ENCODE assay signal across 1 cellular context in the genomic region with DNA sequence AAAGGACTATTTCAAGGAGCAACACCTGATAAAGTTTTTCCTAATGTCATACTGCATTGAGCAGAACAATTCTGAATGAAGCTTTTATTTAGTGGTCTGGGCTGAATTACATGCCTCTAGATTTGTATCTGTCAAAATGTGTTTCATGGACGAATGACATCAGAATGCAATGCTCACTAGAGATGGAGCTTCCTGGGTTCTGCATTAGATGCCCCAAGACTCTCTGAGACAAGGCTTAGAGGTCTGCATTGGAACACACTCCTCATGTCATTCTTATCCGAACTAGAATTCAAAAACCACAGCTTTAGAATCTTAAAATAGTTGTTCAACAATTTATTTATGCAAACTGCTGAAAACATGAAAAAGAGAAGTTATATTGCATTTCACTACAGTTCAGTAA.
TF ChIP-seq lines count a peak whose summit lies in the region.

No MANE protein-coding gene starts in this region.

TF ChIP-seq in K562, 482 proteins besides CTCF, POLR2A, EP300 and RAD21:
- TF ChIP-seq, protein P1, sequence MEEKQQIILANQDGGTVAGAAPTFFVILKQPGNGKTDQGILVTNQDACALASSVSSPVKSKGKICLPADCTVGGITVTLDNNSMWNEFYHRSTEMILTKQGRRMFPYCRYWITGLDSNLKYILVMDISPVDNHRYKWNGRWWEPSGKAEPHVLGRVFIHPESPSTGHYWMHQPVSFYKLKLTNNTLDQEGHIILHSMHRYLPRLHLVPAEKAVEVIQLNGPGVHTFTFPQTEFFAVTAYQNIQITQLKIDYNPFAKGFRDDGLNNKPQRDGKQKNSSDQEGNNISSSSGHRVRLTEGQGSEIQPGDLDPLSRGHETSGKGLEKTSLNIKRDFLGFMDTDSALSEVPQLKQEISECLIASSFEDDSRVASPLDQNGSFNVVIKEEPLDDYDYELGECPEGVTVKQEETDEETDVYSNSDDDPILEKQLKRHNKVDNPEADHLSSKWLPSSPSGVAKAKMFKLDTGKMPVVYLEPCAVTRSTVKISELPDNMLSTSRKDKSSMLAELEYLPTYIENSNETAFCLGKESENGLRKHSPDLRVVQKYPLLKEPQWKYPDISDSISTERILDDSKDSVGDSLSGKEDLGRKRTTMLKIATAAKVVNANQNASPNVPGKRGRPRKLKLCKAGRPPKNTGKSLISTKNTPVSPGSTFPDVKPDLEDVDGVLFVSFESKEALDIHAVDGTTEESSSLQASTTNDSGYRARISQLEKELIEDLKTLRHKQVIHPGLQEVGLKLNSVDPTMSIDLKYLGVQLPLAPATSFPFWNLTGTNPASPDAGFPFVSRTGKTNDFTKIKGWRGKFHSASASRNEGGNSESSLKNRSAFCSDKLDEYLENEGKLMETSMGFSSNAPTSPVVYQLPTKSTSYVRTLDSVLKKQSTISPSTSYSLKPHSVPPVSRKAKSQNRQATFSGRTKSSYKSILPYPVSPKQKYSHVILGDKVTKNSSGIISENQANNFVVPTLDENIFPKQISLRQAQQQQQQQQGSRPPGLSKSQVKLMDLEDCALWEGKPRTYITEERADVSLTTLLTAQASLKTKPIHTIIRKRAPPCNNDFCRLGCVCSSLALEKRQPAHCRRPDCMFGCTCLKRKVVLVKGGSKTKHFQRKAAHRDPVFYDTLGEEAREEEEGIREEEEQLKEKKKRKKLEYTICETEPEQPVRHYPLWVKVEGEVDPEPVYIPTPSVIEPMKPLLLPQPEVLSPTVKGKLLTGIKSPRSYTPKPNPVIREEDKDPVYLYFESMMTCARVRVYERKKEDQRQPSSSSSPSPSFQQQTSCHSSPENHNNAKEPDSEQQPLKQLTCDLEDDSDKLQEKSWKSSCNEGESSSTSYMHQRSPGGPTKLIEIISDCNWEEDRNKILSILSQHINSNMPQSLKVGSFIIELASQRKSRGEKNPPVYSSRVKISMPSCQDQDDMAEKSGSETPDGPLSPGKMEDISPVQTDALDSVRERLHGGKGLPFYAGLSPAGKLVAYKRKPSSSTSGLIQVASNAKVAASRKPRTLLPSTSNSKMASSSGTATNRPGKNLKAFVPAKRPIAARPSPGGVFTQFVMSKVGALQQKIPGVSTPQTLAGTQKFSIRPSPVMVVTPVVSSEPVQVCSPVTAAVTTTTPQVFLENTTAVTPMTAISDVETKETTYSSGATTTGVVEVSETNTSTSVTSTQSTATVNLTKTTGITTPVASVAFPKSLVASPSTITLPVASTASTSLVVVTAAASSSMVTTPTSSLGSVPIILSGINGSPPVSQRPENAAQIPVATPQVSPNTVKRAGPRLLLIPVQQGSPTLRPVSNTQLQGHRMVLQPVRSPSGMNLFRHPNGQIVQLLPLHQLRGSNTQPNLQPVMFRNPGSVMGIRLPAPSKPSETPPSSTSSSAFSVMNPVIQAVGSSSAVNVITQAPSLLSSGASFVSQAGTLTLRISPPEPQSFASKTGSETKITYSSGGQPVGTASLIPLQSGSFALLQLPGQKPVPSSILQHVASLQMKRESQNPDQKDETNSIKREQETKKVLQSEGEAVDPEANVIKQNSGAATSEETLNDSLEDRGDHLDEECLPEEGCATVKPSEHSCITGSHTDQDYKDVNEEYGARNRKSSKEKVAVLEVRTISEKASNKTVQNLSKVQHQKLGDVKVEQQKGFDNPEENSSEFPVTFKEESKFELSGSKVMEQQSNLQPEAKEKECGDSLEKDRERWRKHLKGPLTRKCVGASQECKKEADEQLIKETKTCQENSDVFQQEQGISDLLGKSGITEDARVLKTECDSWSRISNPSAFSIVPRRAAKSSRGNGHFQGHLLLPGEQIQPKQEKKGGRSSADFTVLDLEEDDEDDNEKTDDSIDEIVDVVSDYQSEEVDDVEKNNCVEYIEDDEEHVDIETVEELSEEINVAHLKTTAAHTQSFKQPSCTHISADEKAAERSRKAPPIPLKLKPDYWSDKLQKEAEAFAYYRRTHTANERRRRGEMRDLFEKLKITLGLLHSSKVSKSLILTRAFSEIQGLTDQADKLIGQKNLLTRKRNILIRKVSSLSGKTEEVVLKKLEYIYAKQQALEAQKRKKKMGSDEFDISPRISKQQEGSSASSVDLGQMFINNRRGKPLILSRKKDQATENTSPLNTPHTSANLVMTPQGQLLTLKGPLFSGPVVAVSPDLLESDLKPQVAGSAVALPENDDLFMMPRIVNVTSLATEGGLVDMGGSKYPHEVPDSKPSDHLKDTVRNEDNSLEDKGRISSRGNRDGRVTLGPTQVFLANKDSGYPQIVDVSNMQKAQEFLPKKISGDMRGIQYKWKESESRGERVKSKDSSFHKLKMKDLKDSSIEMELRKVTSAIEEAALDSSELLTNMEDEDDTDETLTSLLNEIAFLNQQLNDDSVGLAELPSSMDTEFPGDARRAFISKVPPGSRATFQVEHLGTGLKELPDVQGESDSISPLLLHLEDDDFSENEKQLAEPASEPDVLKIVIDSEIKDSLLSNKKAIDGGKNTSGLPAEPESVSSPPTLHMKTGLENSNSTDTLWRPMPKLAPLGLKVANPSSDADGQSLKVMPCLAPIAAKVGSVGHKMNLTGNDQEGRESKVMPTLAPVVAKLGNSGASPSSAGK (IDR thresholded peaks at IDR 0.05) = no peak
- TF ChIP-seq PTRF (tag; IDR thresholded peaks at IDR 0.05) (no peak), SREBF1 (IDR thresholded peaks at IDR 0.05; ENCODE audit: borderline replicate concordance, low read depth, low read length) (no peak), YBX1 (IDR thresholded peaks at IDR 0.05) (no peak), MCM5 (IDR thresholded peaks at IDR 0.05; ENCODE audit: low read depth) (no peak), MYBL2 (IDR thresholded peaks at IDR 0.05; ENCODE audit: low read depth) (no peak), MYBL2 (CRISPR knock-in tag; IDR thresholded peaks at IDR 0.05; ENCODE audit: borderline replicate concordance) (no peak), MTA3 (IDR thresholded peaks at IDR 0.05; ENCODE audit: borderline replicate concordance) (no peak), SIX5 (IDR thresholded peaks at IDR 0.05; ENCODE audit: borderline replicate concordance in 1 of 2, insufficient read depth in 1 of 2, low read depth in 1 of 2, low read length in 2 of 2) (no peak), POLR2AphosphoS5 (IDR thresholded peaks at IDR 0.05; ENCODE audit: control insufficient read depth, insufficient read depth, low read depth, low read length) (no peak), PHB (CRISPR knock-in tag; IDR thresholded peaks at IDR 0.05) (no peak), ZNF699 (CRISPR knock-in tag; IDR thresholded peaks at IDR 0.05; ENCODE audit: insufficient replicate concordance) (no peak), ZNF354B (CRISPR knock-in tag; IDR thresholded peaks at IDR 0.05) (no peak), MTA1 (IDR thresholded peaks at IDR 0.05; ENCODE audit: borderline replicate concordance) (no peak), ZNF253 (CRISPR knock-in tag; conservative IDR thresholded peaks at IDR 0.05) (no peak)
- TF ChIP-seq, protein P2, sequence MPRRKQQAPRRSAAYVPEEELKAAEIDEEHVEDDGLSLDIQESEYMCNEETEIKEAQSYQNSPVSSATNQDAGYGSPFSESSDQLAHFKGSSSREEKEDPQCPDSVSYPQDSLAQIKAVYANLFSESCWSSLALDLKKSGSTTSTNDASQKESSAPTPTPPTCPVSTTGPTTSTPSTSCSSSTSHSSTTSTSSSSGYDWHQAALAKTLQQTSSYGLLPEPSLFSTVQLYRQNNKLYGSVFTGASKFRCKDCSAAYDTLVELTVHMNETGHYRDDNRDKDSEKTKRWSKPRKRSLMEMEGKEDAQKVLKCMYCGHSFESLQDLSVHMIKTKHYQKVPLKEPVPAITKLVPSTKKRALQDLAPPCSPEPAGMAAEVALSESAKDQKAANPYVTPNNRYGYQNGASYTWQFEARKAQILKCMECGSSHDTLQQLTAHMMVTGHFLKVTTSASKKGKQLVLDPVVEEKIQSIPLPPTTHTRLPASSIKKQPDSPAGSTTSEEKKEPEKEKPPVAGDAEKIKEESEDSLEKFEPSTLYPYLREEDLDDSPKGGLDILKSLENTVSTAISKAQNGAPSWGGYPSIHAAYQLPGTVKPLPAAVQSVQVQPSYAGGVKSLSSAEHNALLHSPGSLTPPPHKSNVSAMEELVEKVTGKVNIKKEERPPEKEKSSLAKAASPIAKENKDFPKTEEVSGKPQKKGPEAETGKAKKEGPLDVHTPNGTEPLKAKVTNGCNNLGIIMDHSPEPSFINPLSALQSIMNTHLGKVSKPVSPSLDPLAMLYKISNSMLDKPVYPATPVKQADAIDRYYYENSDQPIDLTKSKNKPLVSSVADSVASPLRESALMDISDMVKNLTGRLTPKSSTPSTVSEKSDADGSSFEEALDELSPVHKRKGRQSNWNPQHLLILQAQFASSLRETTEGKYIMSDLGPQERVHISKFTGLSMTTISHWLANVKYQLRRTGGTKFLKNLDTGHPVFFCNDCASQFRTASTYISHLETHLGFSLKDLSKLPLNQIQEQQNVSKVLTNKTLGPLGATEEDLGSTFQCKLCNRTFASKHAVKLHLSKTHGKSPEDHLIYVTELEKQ (CRISPR knock-in tag; IDR thresholded peaks at IDR 0.05) = no peak
- TF ChIP-seq, protein P3, sequence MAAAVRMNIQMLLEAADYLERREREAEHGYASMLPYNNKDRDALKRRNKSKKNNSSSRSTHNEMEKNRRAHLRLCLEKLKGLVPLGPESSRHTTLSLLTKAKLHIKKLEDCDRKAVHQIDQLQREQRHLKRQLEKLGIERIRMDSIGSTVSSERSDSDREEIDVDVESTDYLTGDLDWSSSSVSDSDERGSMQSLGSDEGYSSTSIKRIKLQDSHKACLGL (CRISPR knock-in tag; IDR thresholded peaks at IDR 0.05; ENCODE audit: borderline replicate concordance, poor library complexity, severe bottlenecking) = no peak
- TF ChIP-seq, protein P4, sequence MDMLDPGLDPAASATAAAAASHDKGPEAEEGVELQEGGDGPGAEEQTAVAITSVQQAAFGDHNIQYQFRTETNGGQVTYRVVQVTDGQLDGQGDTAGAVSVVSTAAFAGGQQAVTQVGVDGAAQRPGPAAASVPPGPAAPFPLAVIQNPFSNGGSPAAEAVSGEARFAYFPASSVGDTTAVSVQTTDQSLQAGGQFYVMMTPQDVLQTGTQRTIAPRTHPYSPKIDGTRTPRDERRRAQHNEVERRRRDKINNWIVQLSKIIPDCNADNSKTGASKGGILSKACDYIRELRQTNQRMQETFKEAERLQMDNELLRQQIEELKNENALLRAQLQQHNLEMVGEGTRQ (CRISPR knock-in tag; IDR thresholded peaks at IDR 0.05) = no peak
- TF ChIP-seq, protein P5, sequence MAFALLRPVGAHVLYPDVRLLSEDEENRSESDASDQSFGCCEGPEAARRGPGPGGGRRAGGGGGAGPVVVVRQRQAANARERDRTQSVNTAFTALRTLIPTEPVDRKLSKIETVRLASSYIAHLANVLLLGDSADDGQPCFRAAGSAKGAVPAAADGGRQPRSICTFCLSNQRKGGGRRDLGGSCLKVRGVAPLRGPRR (CRISPR knock-in tag; IDR thresholded peaks at IDR 0.05) = no peak
